8 cellular contexts compared by ENCODE assay signal in genomic region chr19:48391100-48392005, GRCh38. TPM values are rescaled to one million over a fixed set of nuclear protein-coding genes. Genes with fewer than 3 reads are reported as not detected.
A peak's percentile ranks its signal among the peaks of the same experiment; 100 is the strongest.
DNase-seq lines count a peak whose midpoint lies in the region; ATAC-seq, FAIRE-seq and TF ChIP-seq lines count a peak whose summit lies in the region.

Gene KDELR1, minus strand, starts transcription at chr19:48391551. Its CDS starts 193 bp downstream, at chr19:48391358.

- no peaks in the 10 kb centered on the region for H3K9me3 ChIP-seq in CD8-positive, alpha-beta T cell (ENCODE audit: low read length)
- H3K9me3 ChIP-seq in adrenal gland (replicated peaks in 1 of 3), result no peaks in the 10 kb centered on the region
- H3K9me3 ChIP-seq in heart right ventricle, result no peaks in the 10 kb centered on the region

- POLR2A ChIA-PET in CD8-positive, alpha-beta T cell (lab: Charles Lee), result interaction anchor here (0.6 to 2.0 kb wide), 5 partner anchors 12 to 58 kb away, joined by 3 to 9 read pairs (median 5); partner anchors contain the start of genes SYNGR4 and TMEM143
- POLR2A ChIA-PET in T-cell (lab: Charles Lee), result interaction anchor here in 1 of 2 donors (1.0 kb wide), 1 partner anchor 58 kb away, joined by 3 read pairs; no protein-coding TSS in a partner anchor

- peaks cover 39% of the 10 kb centered on the region for H3K4me1 Mint-ChIP-seq in CD8-positive, alpha-beta T cell (ENCODE audit: low read depth)
- peaks cover 37 to 51% (median 41%) of the 10 kb centered on the region in 3 donors for H3K4me1 Mint-ChIP-seq in T-cell

- peaks cover 15% of the 10 kb centered on the region for H3K27me3 Mint-ChIP-seq in CD8-positive, alpha-beta T cell (ENCODE audit: low read depth)
- peaks cover 21 to 23% of the 10 kb centered on the region in 2 donors for H3K27me3 Mint-ChIP-seq in T-cell

- ATAC-seq in CD8-positive, alpha-beta T cell, result peak; percentile 85
- peak; percentile 59 for ATAC-seq in GM19455 (IDR thresholded peaks at IDR 0.05; ENCODE audit: unreplicated experiment)
- ATAC-seq in T-cell (replicated peaks in 1 of 4), result peak; percentile 82 to 87 (median 84)
- peak; percentile 92 to 97 (median 94) for ATAC-seq in heart right ventricle

- intact Hi-C loops in CD8-positive, alpha-beta T cell (cut with DNase I, micrococcal nuclease), result loop anchor here (1.0 to 10.0 kb wide), 10 partner anchors 8 to 1137 kb away; partner anchors contain the start of genes GRWD1 (in 2 of the 2), SYNGR4 (in 2 of the 2) and CCDC9 (in 1 of the 2)
- intact Hi-C loops in adrenal gland (cut with DNase I), result loop anchor here in 1 of 2 donors (10.0 kb wide), 1 partner anchor 53 kb away; the partner anchor contains the start of gene GRWD1
- intact Hi-C loops in heart right ventricle (cut with DNase I), result loop anchor here in 2 of 10 donors (2.0 kb wide), 2 partner anchors 53 to 77 kb away; partner anchors contain the start of genes CYTH2 (in 1 of the 2) and GRWD1 (in 1 of the 2)
- intact Hi-C loops in posterior cingulate gyrus (cut with DNase I), result loop anchor here (5.0 kb wide), 2 partner anchors 56 to 74 kb away; partner anchors contain the start of gene GRWD1

- H3K27ac Mint-ChIP-seq in CD8-positive, alpha-beta T cell, result peak within 1 kb of the TSS; percentile 95
- H3K27ac Mint-ChIP-seq in T-cell, result peak within 1 kb of the TSS; percentile 93 to 94

- peak; percentile 96 for TF ChIP-seq CTCF in CD8-positive, alpha-beta T cell (IDR thresholded peaks at IDR 0.05)
- TF ChIP-seq CTCF in adrenal gland (IDR thresholded peaks at IDR 0.05) (peak; percentile 59 to 79 (median 72)), heart right ventricle (IDR thresholded peaks at IDR 0.05) (peak; percentile 82 to 96 (median 92))

- H3K4me3 ChIP-seq in CD8-positive, alpha-beta T cell (ENCODE audit: low read depth, low read length), result peak within 1 kb of the TSS; percentile 81
- peak within 1 kb of the TSS; percentile 68 to 100 (median 88) for H3K4me3 ChIP-seq in adrenal gland
- peak within 1 kb of the TSS; percentile 71 to 100 (median 95) for H3K4me3 ChIP-seq in heart right ventricle

- peak within 1 kb of the TSS; percentile 87 for H3K27ac ChIP-seq in CD8-positive, alpha-beta T cell (ENCODE audit: low read depth, low read length)
- H3K27ac ChIP-seq in adrenal gland (peak within 1 kb of the TSS; percentile 79 to 93 (median 89)), heart right ventricle (peak within 1 kb of the TSS; percentile 62 to 97 (median 90))

- FAIRE-seq in urothelium cell line (lab: Jason Lieb, UNC), result no peak

- H3K9me3 Mint-ChIP-seq in CD8-positive, alpha-beta T cell, result no peaks in the 10 kb centered on the region
- no peaks in the 10 kb centered on the region for H3K9me3 Mint-ChIP-seq in T-cell

- DNase-seq in CD8-positive, alpha-beta T cell, result peak; percentile 53 to 86 (median 69)
- DNase-seq in Kasumi-1 (lab: John Stamatoyannopoulos, UW) (peak; percentile 59 to 63), T-cell (peak in 31 of 34 experiments; percentile 34 to 75 (median 58)), adrenal gland (peak; percentile 66 to 84 (median 78)), heart right ventricle (peak; percentile 78 to 81), posterior cingulate gyrus (peak; percentile 74 to 98 (median 85)), urothelium cell line (ENCODE audit: low spot score) (peak; percentile 91)

- peak in 1 of 2 donors; percentile 37 for TF ChIP-seq POLR2A in adrenal gland (IDR thresholded peaks at IDR 0.05)

- WGBS in adrenal gland, 4 donors, result 4 to 12% (median 5%) methylated on average over 14 to 41 of the region's 42 CpGs
- WGBS in heart right ventricle, 2 donors, result 5 to 6% methylated on average over 38 to 42 of the region's 42 CpGs

- H3K27me3 ChIP-seq in CD8-positive, alpha-beta T cell (ENCODE audit: insufficient read depth, low read length), result peaks cover 24% of the 10 kb centered on the region
- H3K27me3 ChIP-seq in adrenal gland (peaks cover 30% of the 10 kb centered on the region), heart right ventricle (peaks cover 11 to 41% (median 40%) of the 10 kb centered on the region in 7 donors)

- H3K36me3 ChIP-seq in CD8-positive, alpha-beta T cell (ENCODE audit: insufficient read depth, low read length), result peaks cover 17% of the 10 kb centered on the region
- peaks cover 0 to 31% of the 10 kb centered on the region in 2 donors for H3K36me3 ChIP-seq in adrenal gland (replicated peaks in 1 of 2)
- peaks cover 0 to 32% (median 25%) of the 10 kb centered on the region in 9 donors for H3K36me3 ChIP-seq in heart right ventricle

- peaks cover 20% of the 10 kb centered on the region for H3K36me3 Mint-ChIP-seq in CD8-positive, alpha-beta T cell
- peaks cover 13% of the 10 kb centered on the region for H3K36me3 Mint-ChIP-seq in T-cell

- peak within 1 kb of the TSS; percentile 92 for H3K4me3 Mint-ChIP-seq in CD8-positive, alpha-beta T cell
- peak within 1 kb of the TSS; percentile 87 to 91 (median 89) for H3K4me3 Mint-ChIP-seq in T-cell

- CTCF ChIA-PET in CD8-positive, alpha-beta T cell (lab: Charles Lee), result interaction anchor here (0.8 to 2.4 kb wide), 21 partner anchors 10 to 428 kb away, joined by 3 to 16 read pairs (median 5); partner anchors contain the start of genes SYNGR4 and TMEM143
- CTCF ChIA-PET in T-cell (lab: Charles Lee), result interaction anchor here (0.6 to 1.8 kb wide), 6 partner anchors 12 to 193 kb away, joined by 3 to 6 read pairs (median 5); partner anchors contain the start of genes SYNGR4 (in 2 of the 2) and TMEM143 (in 2 of the 2)

- peaks cover 37% of the 10 kb centered on the region for H3K4me1 ChIP-seq in CD8-positive, alpha-beta T cell (ENCODE audit: insufficient read depth, low read length)
- peaks cover 0 to 10% of the 10 kb centered on the region in 2 donors for H3K4me1 ChIP-seq in adrenal gland (replicated peaks in 1 of 2)
- H3K4me1 ChIP-seq in heart right ventricle, result peaks cover 0 to 21% (median 14%) of the 10 kb centered on the region in 9 donors

RNA-seq across cellular contexts. Expression of gene KDELR1, which starts in this region (rescaled TPM):
- total RNA-seq in CD8-positive, alpha-beta T cell, result 10 to 100 TPM; 29.7 to 33.1 TPM
- total RNA-seq in T-cell (10 to 100 TPM; 40.9 to 55.9 (median 47.5) TPM), adrenal gland (100 to 1,000 TPM in 7 of 8 donors, 10 to 100 TPM in 1; 67.2 to 201 (median 170) TPM), heart right ventricle (10 to 100 TPM; 63.2 to 95.2 (median 73.2) TPM)
- polyA plus RNA-seq in adrenal gland (100 to 1,000 TPM; 110 to 146 (median 126) TPM), heart right ventricle (10 to 100 TPM; 55.1 to 96.0 TPM)

Comparison
In these comparisons a context has a peak if more than half of its experiments do, and no peak if none do; other contexts are left out.
1. Peak in every context shown above with its lines: DNase-seq, ATAC-seq, H3K4me3 ChIP-seq and H3K27ac ChIP-seq.